26 cellular contexts compared by ENCODE assay signal in the genomic region with DNA sequence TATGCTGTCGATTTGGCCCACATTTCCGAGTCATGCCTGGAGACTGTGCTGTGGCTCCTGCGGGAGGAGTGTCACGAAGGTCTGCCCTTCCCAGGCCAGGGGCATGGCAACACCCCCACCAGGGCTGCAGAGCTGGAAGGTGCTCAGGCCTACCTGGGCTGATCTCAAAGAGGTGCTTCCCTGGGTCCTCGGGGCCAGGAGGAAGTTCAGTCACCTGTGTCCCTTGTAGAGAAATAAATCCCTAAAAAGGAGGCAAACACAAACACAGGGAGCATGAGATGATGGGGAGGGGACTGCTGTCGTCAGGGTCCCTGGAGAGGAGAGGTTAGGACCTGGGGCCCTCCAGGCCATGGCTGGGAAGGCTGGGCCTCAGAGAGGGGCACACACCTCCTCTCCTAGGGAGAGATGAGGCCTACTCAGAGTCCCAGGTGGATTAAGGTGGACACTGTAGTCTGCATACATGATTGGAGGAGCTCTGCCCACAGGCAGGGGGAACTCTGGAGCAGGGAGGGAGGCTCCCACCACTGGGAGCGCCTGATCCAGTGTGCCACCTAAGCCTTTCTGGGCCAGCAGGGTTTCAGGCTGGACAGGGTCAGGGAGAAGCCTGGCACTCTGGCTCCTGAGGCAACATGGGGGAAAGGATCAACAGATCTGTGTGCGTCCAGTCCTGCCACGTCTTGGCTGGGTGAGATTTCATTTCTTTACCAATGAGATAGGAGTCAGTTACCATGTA. TPM values are rescaled to one million over a fixed set of nuclear protein-coding genes. Genes with fewer than 3 reads are reported as not detected.
DNase-seq lines count a peak whose midpoint lies in the region; ATAC-seq, FAIRE-seq and TF ChIP-seq lines count a peak whose summit lies in the region.
"Had no signal": no experiment of that assay in that cellular context is flagged by ENCODE, and none has a peak within 500 bp of the region (broad histone marks: within the 10 kb centered on the region; RNA-seq: fewer than 3 reads in every experiment).

No MANE protein-coding gene starts in this region.

- H3K4me3 Mint-ChIP-seq in chondrocyte (ENCODE audit: unreplicated experiment) = no peak overlapping the region
- no peak overlapping the region for H3K4me3 Mint-ChIP-seq in natural killer cell treated with Interleukin-12 subunit alpha and Interleukin-12 subunit beta and Interleukin-15 and Interleukin-18, amount 100 ng/mL, for 72 hours
- H3K4me3 Mint-ChIP-seq: brain had no signal

- H3K36me3 ChIP-seq in HepG2 (replicated peaks in 1 of 2; ENCODE audit: control insufficient read depth in 1 of 2, insufficient read depth in 2 of 2, low read length in 2 of 2) = no peaks in the 10 kb centered on the region
- no peaks in the 10 kb centered on the region for H3K36me3 ChIP-seq in right lobe of liver
- H3K36me3 ChIP-seq: colonic mucosa, prostate gland, upper lobe of right lung had no signal

- DNase-seq in HepG2 (ENCODE audit: low spot score) = no peak
- no peak for DNase-seq in right lobe of liver
- DNase-seq in chondrocyte (ENCODE audit: low spot score) = peak; percentile 64
- DNase-seq in natural killer cell treated with Interleukin-12 subunit alpha and Interleukin-12 subunit beta and Interleukin-15 and Interleukin-18, amount 100 ng/mL, for 72 hours (ENCODE audit: low spot score) = no peak
- DNase-seq in GM12892 (ENCODE audit: insufficient read length) = no peak
- DNase-seq: activated CD4-positive, alpha-beta T cell treated with anti-CD3 and anti-CD28 coated beads, Interleukin-2, amount 50 U/mL, for 1 hour; activated effector memory CD4-positive, alpha-beta T cell treated with Interleukin-2 at 50 U/mL for 16 hours; colonic mucosa; COR-L47; DMS79; NCI-H1417; NCI-H2081 treated with DMSO at 0.1 percent for 48 hours; NCI-H446; NCI-H82; stimulated activated CD8-positive, alpha-beta memory T cell treated with anti-CD3 and anti-CD28 coated beads, Interleukin-4, amount 100 ng/mL, for 48 hours; T1000; upper lobe of right lung had no signal

- TF ChIP-seq CTCF in HepG2 (CRISPR knock-in tag; IDR thresholded peaks at IDR 0.05) (no peak), right lobe of liver (IDR thresholded peaks at IDR 0.05) (no peak), chondrocyte (IDR thresholded peaks at IDR 0.05) (no peak)

- no peaks in the 10 kb centered on the region for H3K79me2 ChIP-seq in HepG2 (ENCODE audit: insufficient read depth, low read length)

- ATAC-seq in HepG2 (peak; percentile 70), right lobe of liver (no peak), HG02623 (IDR thresholded peaks at IDR 0.05; ENCODE audit: unreplicated experiment) (no peak), GM21381 (IDR thresholded peaks at IDR 0.05; ENCODE audit: unreplicated experiment) (no peak), HG03378 (IDR thresholded peaks at IDR 0.05; ENCODE audit: unreplicated experiment) (no peak)
- ATAC-seq in natural killer cell treated with Interleukin-12 subunit alpha and Interleukin-12 subunit beta and Interleukin-15 and Interleukin-18, amount 100 ng/mL, for 72 hours = peak; percentile 2 to 31
- ATAC-seq: HCT116, K562, upper lobe of right lung had no signal

- POLR2A ChIA-PET in HepG2 (lab: Yijun Ruan, JAX) = no interaction called here

- in situ Hi-C loops in HepG2 (cut with HindIII; ENCODE audit: extremely low pct_ligation_motif_present, low pct_unique_long_range_greater_than_20kb) = no loop called here

- intact Hi-C loops in HepG2 (cut with micrococcal nuclease; ENCODE audit: unreplicated experiment) (no loop called here), right lobe of liver (cut with DNase I) (loop anchor here (10.0 kb wide), 1 partner anchor 99 kb away; no protein-coding TSS in a partner anchor)

- H3K4me2 ChIP-seq in HepG2 (ENCODE audit: low read depth, low read length) = no peak overlapping the region
- H3K4me2 ChIP-seq: BLaER1 treated with 17β-estradiol and CSF1 and Interleukin-3, amounts not matched to agents 10 nM and 100 nM had no signal

- TF ChIP-seq POLR2A in HepG2 (IDR thresholded peaks at IDR 0.05; ENCODE audit: insufficient read depth in 1 of 2, low read depth in 2 of 2, low read length in 2 of 2) (no peak), right lobe of liver (IDR thresholded peaks at IDR 0.05) (no peak), GM12892 (IDR thresholded peaks at IDR 0.05; ENCODE audit: low read depth, low read length) (no peak)

- no peak for TF ChIP-seq EP300 in HepG2 (IDR thresholded peaks at IDR 0.05; ENCODE audit: low read depth in 2 of 2, low read length in 2 of 2)
- TF ChIP-seq EP300 in HepG2 (CRISPR knock-in tag; IDR thresholded peaks at IDR 0.05; ENCODE audit: borderline replicate concordance) = no peak

- no peak overlapping the region for H3K27ac Mint-ChIP-seq in chondrocyte (ENCODE audit: unreplicated experiment)
- H3K27ac Mint-ChIP-seq in natural killer cell treated with Interleukin-12 subunit alpha and Interleukin-12 subunit beta and Interleukin-15 and Interleukin-18, amount 100 ng/mL, for 72 hours = no peak overlapping the region

- no peak overlapping the region for H2AFZ ChIP-seq in HepG2 (ENCODE audit: low read length)

- no peaks in the 10 kb centered on the region for H3K9me3 ChIP-seq in HepG2 (ENCODE audit: low read length)
- H3K9me3 ChIP-seq in right lobe of liver = no peaks in the 10 kb centered on the region
- H3K9me3 ChIP-seq: colonic mucosa, prostate gland, upper lobe of right lung had no signal

- H3K27me3 ChIP-seq in HepG2 (ENCODE audit: control insufficient read depth in 1 of 2, insufficient read depth in 2 of 2, low read length in 2 of 2) (peaks cover 0 to 4% of the 10 kb centered on the region in 2 experiments; a peak in 1 of 5 replicates), right lobe of liver (no peaks in the 10 kb centered on the region)
- H3K27me3 ChIP-seq: BLaER1 treated with 17β-estradiol and CSF1 and Interleukin-3, amounts not matched to agents 10 nM and 100 nM; colonic mucosa; upper lobe of right lung had no signal

- no peaks in the 10 kb centered on the region for H3K27me3 Mint-ChIP-seq in chondrocyte (ENCODE audit: low read depth)
- no peaks in the 10 kb centered on the region for H3K27me3 Mint-ChIP-seq in natural killer cell treated with Interleukin-12 subunit alpha and Interleukin-12 subunit beta and Interleukin-15 and Interleukin-18, amount 100 ng/mL, for 72 hours

- BruUV-seq in HepG2 (replicated peaks; lab: Mats Ljungman, UMichigan) = no TSS peak

- H3K4me1 ChIP-seq in HepG2 (ENCODE audit: insufficient read depth, low read length) = no peaks in the 10 kb centered on the region
- no peaks in the 10 kb centered on the region for H3K4me1 ChIP-seq in right lobe of liver
- H3K4me1 ChIP-seq: colonic mucosa, prostate gland, upper lobe of right lung had no signal

- H4K20me1 ChIP-seq in HepG2 (ENCODE audit: insufficient read depth, low read length) = no peaks in the 10 kb centered on the region

- FAIRE-seq in HepG2 (lab: Jason Lieb, UNC) (no peak), GM12892 (lab: Jason Lieb, UNC) (no peak)
- FAIRE-seq: keratinocyte had no signal

- H3K4me1 Mint-ChIP-seq in chondrocyte (ENCODE audit: low read depth) = peaks cover 9% of the 10 kb centered on the region
- H3K4me1 Mint-ChIP-seq in natural killer cell treated with Interleukin-12 subunit alpha and Interleukin-12 subunit beta and Interleukin-15 and Interleukin-18, amount 100 ng/mL, for 72 hours (ENCODE audit: low read depth in 2 of 2) = no peaks in the 10 kb centered on the region

- no peak for TF ChIP-seq RAD21 in HepG2 (CRISPR knock-in tag; IDR thresholded peaks at IDR 0.05)

- CTCF ChIA-PET in HepG2 (lab: Yijun Ruan, JAX; ENCODE audit: low intra/inter-chr PET ratio, low total read pairs) = no interaction called here

- no peaks in the 10 kb centered on the region for H3K36me3 Mint-ChIP-seq in chondrocyte (ENCODE audit: low read depth)
- H3K36me3 Mint-ChIP-seq in natural killer cell treated with Interleukin-12 subunit alpha and Interleukin-12 subunit beta and Interleukin-15 and Interleukin-18, amount 100 ng/mL, for 72 hours = no peaks in the 10 kb centered on the region
- H3K36me3 Mint-ChIP-seq: brain had no signal

- peaks cover 4% of the 10 kb centered on the region for H3K9me3 Mint-ChIP-seq in chondrocyte (ENCODE audit: low read depth)
- H3K9me3 Mint-ChIP-seq in natural killer cell treated with Interleukin-12 subunit alpha and Interleukin-12 subunit beta and Interleukin-15 and Interleukin-18, amount 100 ng/mL, for 72 hours = no peaks in the 10 kb centered on the region

- 3% methylated on average over 6 of the region's 9 CpGs for WGBS in HepG2 (ENCODE audit: low lambda C conversion rate)
- whole genome bisulfite sequencing in right lobe of liver (ENCODE audit: insufficient coverage, low coverage, low lambda C conversion rate, missing lambda C conversion rate) = 73% methylated on average over 6 of the region's 9 CpGs

- H3K4me3 ChIP-seq in HepG2 (replicated peaks in 1 of 3; ENCODE audit: insufficient read depth in 1 of 3, low read depth in 2 of 3, low read length in 3 of 3) (no peak overlapping the region), right lobe of liver (no peak overlapping the region)
- H3K4me3 ChIP-seq: BLaER1 treated with 17β-estradiol and CSF1 and Interleukin-3, amounts not matched to agents 10 nM and 100 nM; colonic mucosa; K562; prostate gland; upper lobe of right lung had no signal

- no peak overlapping the region for H3K9ac ChIP-seq in HepG2 (ENCODE audit: insufficient read depth, low read depth, low read length)

- H3K27ac ChIP-seq in HepG2 (ENCODE audit: extremely low read length, insufficient read depth, low read length) = no peak overlapping the region
- no peak overlapping the region for H3K27ac ChIP-seq in right lobe of liver
- H3K27ac ChIP-seq: BLaER1 treated with 17β-estradiol and CSF1 and Interleukin-3, amounts not matched to agents 10 nM and 100 nM; colonic mucosa; upper lobe of right lung had no signal

RNA-seq across cellular contexts. Expression of gene ARHGAP22, which starts 49.4 kb away (rescaled TPM):
- total RNA-seq in HepG2 (2016; rRNA removed; fragmentation: Illumina TruSeq; extraction: Trizol) (0.38 TPM in 1 of 2 replicates, not detected in the other), right lobe of liver (1 to 10 TPM in 1 of 6 experiments, under 1 TPM in 5; 0.22 to 3.6 (median 0.64) TPM), chondrocyte (0.94 to 8.8 TPM (median 7.1 TPM) in 3 replicates)
- 0.20 and 0.26 TPM in 2 replicates for total RNA-seq in HepG2 (2016; cell fraction: cytosol; rRNA removed; fragmentation: Illumina TruSeq; extraction: Trizol; ENCODE audit: low read depth)
- 0.18 and 0.24 TPM in 2 replicates for total RNA-seq in HepG2 (2016; cell fraction: insoluble cytoplasmic fraction; rRNA removed; fragmentation: Illumina TruSeq; extraction: Trizol)
- total RNA-seq in HepG2 (2016; cell fraction: membrane; rRNA removed; fragmentation: Illumina TruSeq; extraction: Trizol) = 0.25 and 0.34 TPM in 2 replicates
- total RNA-seq in HepG2 (2016; cell fraction: nucleus; rRNA removed; fragmentation: Illumina TruSeq; extraction: Trizol) = not detected in 2 replicates
- 0.05 and 0.08 TPM in 2 replicates for polyA plus RNA-seq in HepG2 (2011; rRNA removed)
- 0.04 TPM in 2 replicates for polyA plus RNA-seq in HepG2 (2011; cell fraction: cytosol; rRNA removed)
- 0.16 and 0.23 TPM in 2 replicates for polyA plus RNA-seq in HepG2 (2011; cell fraction: nucleus; rRNA removed)
- polyA plus RNA-seq in HepG2 (2012) = 0.07 TPM in 1 of 2 replicates, not detected in the other
- 0.08 and 0.14 TPM in 2 replicates for polyA plus RNA-seq in HepG2 (2016; cell fraction: cytosol; fragmentation: Illumina TruSeq; extraction: Trizol; ENCODE audit: low read depth)
- polyA plus RNA-seq in HepG2 (2016; cell fraction: insoluble cytoplasmic fraction; fragmentation: Illumina TruSeq; extraction: Trizol; ENCODE audit: low read depth) = 0.11 TPM in 2 replicates
- polyA plus RNA-seq in HepG2 (2016; cell fraction: membrane; fragmentation: Illumina TruSeq; extraction: Trizol; ENCODE audit: low read depth) = 0.09 and 0.40 TPM in 2 replicates
- 0.56 TPM in 1 of 2 replicates, not detected in the other for polyA plus RNA-seq in HepG2 (2016; cell fraction: nucleus; fragmentation: Illumina TruSeq; extraction: Trizol; ENCODE audit: insufficient read depth, low read depth)
- polyA minus RNA-seq in HepG2 (2011; rRNA and poly(A)+ RNA removed; ENCODE audit: low replicate concordance) = 0.10 TPM in 1 of 2 replicates, not detected in the other
- not detected in 2 replicates for polyA minus RNA-seq in HepG2 (2011; cell fraction: cytosol; rRNA and poly(A)+ RNA removed)
- polyA minus RNA-seq in HepG2 (2011; cell fraction: nucleus; rRNA and poly(A)+ RNA removed) = not detected in 2 replicates
- 1 to 10 TPM in 1 of 2 donors, under 1 TPM in 1; 0.14 to 1.8 TPM for total RNA-seq in natural killer cell treated with Interleukin-12 subunit alpha and Interleukin-12 subunit beta and Interleukin-15 and Interleukin-18, amount 100 ng/mL, for 72 hours
- polyA plus RNA-seq in GM12892 (2012; ENCODE audit: missing spikeins) = 0.34 TPM

Comparison
In these comparisons a context has a peak if more than half of its experiments do, and no peak if none do; other contexts are left out.
1. ATAC-seq: peak in HepG2 (single experiment) and natural killer cell treated with Interleukin-12 subunit alpha and Interleukin-12 subunit beta and Interleukin-15 and Interleukin-18, amount 100 ng/mL, for 72 hours (2 of 2); none in right lobe of liver (0 of 4), HG02623 (single experiment), GM21381 (single experiment) and HG03378 (single experiment).